1 cellular context compared by ENCODE assay signal in the genomic region with DNA sequence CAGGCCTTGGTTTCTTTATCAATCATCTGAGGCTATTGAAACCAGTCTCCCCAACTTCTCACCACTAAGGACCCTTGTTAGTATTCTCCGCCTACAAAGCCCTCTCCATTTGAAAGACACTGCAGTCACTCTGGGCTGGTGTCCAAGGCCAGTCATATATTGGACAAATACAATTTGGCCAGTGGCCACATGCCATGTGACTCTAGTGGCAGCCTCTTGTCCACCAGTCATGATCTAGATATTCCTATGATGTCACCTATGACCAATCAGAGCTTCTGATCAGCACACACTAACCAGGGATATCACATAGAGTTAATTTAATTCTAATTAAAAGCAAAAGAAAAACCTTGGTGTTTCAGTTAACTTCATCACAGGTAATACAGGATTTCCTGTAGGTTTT.
TF ChIP-seq lines count a peak whose summit lies in the region.

No MANE protein-coding gene starts in this region.

TF ChIP-seq in K562, 482 proteins besides CTCF, POLR2A, EP300 and RAD21 (continued from another document):
- TF ChIP-seq ATF1 (CRISPR knock-in tag; IDR thresholded peaks at IDR 0.05) (no peak), ATF1 (tag; IDR thresholded peaks at IDR 0.05) (peak; percentile 48; the same call in 1 of the 2 replicates), TAF15 (IDR thresholded peaks at IDR 0.05; ENCODE audit: low read depth, low read length) (no peak), ZNF146 (CRISPR knock-in tag; IDR thresholded peaks at IDR 0.05; ENCODE audit: unreplicated experiment) (no peak), FOXJ2 (tag; IDR thresholded peaks at IDR 0.05) (peak; percentile 60; the same call in 1 of the 2 replicates), NFIC (IDR thresholded peaks at IDR 0.05) (peak; percentile 57), JUND (IDR thresholded peaks at IDR 0.05; ENCODE audit: borderline replicate concordance, low read depth, low read length) (peak; percentile 16; the same call in 1 of the 2 replicates), JUND (tag; IDR thresholded peaks at IDR 0.05; ENCODE audit: borderline replicate concordance, low read depth, low read length) (no peak)
- TF ChIP-seq, protein P1, sequence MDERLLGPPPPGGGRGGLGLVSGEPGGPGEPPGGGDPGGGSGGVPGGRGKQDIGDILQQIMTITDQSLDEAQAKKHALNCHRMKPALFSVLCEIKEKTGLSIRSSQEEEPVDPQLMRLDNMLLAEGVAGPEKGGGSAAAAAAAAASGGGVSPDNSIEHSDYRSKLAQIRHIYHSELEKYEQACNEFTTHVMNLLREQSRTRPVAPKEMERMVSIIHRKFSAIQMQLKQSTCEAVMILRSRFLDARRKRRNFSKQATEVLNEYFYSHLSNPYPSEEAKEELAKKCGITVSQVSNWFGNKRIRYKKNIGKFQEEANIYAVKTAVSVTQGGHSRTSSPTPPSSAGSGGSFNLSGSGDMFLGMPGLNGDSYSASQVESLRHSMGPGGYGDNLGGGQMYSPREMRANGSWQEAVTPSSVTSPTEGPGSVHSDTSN (CRISPR knock-in tag; IDR thresholded peaks at IDR 0.05; ENCODE audit: low read depth) = no peak
- TF ChIP-seq, protein P1 (tag; conservative IDR thresholded peaks at IDR 0.05; ENCODE audit: low read depth) = peak; percentile 71
